In genomic region chr2:238693337-238694093, GRCh38 we compare ENCODE assay signal across 21 cellular contexts.
DNase-seq lines count a peak whose midpoint lies in the region; FAIRE-seq and TF ChIP-seq lines count a peak whose summit lies in the region.
"Had no signal": no experiment of that assay in that cellular context is flagged by ENCODE, and none has a peak within 500 bp of the region (broad histone marks: within the 10 kb centered on the region; RNA-seq: fewer than 3 reads in every experiment).

No MANE protein-coding gene starts in this region.

- BruUV-seq in MCF 10A (replicated peaks; lab: Mats Ljungman, UMichigan) (no TSS peak), mammary epithelial cell (replicated peaks; lab: Mats Ljungman, UMichigan) (no TSS peak)

- H3K36me3 ChIP-seq in mammary epithelial cell (ENCODE audit: insufficient read depth, low read length): no peaks in the 10 kb centered on the region
- H3K36me3 ChIP-seq in brain microvascular endothelial cell (replicated peaks): no peaks in the 10 kb centered on the region
- H3K36me3 ChIP-seq: BE2C had no signal

- no peaks in the 10 kb centered on the region for H3K4me1 ChIP-seq in mammary epithelial cell (ENCODE audit: insufficient read depth, low read length)
- H3K4me1 ChIP-seq: BE2C had no signal

- H3K4me3 ChIP-seq in mammary epithelial cell (replicated peaks in 1 of 3; ENCODE audit: insufficient read depth in 1 of 3, low read depth in 2 of 3, low read length in 3 of 3): no peak overlapping the region
- H3K4me3 ChIP-seq in brain microvascular endothelial cell (ENCODE audit: low read depth, low read length): no peak overlapping the region
- H3K4me3 ChIP-seq: GM23338 had no signal

- peak overlapping the region; percentile 50 for H3K27ac Mint-ChIP-seq in MCF 10A (ENCODE audit: low read depth, unreplicated experiment)
- peak overlapping the region in 2 of 3 experiments; percentile 17 to 70 for H3K27ac Mint-ChIP-seq in nephron
- H3K27ac Mint-ChIP-seq: CD4-positive, CD25-positive, alpha-beta regulatory T cell; CD8-positive, alpha-beta memory T cell; GM23338; HFFc6 had no signal

- 79% methylated on average over 12 of the region's 13 CpGs for WGBS in mammary epithelial cell (ENCODE audit: low coverage, missing lambda C conversion rate)

- no peaks in the 10 kb centered on the region for H3K9me3 ChIP-seq in mammary epithelial cell (replicated peaks; ENCODE audit: insufficient read depth, low read length)
- H3K9me3 ChIP-seq: BE2C had no signal

- dilution Hi-C loops in mammary epithelial cell (cut with HindIII; ENCODE audit: low sequenced_read_pairs): no loop called here

- intact Hi-C loops in MCF 10A (cut with micrococcal nuclease) (no loop called here), mammary epithelial cell (cut with micrococcal nuclease) (no loop called here)

- no peak overlapping the region for H3K9ac ChIP-seq in mammary epithelial cell (ENCODE audit: insufficient read depth, low read length)

- H3K79me2 ChIP-seq in mammary epithelial cell (ENCODE audit: insufficient read depth, low read length): no peaks in the 10 kb centered on the region

- H3K9me3 Mint-ChIP-seq in MCF 10A (ENCODE audit: unreplicated experiment) (no peaks in the 10 kb centered on the region), nephron (no peaks in the 10 kb centered on the region)
- H3K9me3 Mint-ChIP-seq: CD8-positive, alpha-beta memory T cell; GM23338; HFFc6 had no signal

- POLR2A ChIA-PET in MCF 10A (lab: Yijun Ruan, JAX): no interaction called here

- H3K27me3 ChIP-seq in mammary epithelial cell (ENCODE audit: insufficient read depth, low read length): no peaks in the 10 kb centered on the region
- no peaks in the 10 kb centered on the region for H3K27me3 ChIP-seq in brain microvascular endothelial cell (replicated peaks)

- H3K4me2 ChIP-seq in mammary epithelial cell (ENCODE audit: insufficient read depth, low read depth, low read length): no peak overlapping the region
- H3K4me2 ChIP-seq: GM23338 had no signal

- H3K27me3 Mint-ChIP-seq in MCF 10A (ENCODE audit: insufficient read depth, unreplicated experiment): peaks cover 11% of the 10 kb centered on the region
- H3K27me3 Mint-ChIP-seq in nephron (ENCODE audit: low read depth): peaks cover 16% of the 10 kb centered on the region
- H3K27me3 Mint-ChIP-seq: CD4-positive, CD25-positive, alpha-beta regulatory T cell had no signal

- H2AFZ ChIP-seq in mammary epithelial cell (ENCODE audit: low read depth, low read length): no peak overlapping the region
- H2AFZ ChIP-seq: GM23338 had no signal

- CTCF ChIA-PET in MCF 10A (lab: Yijun Ruan, JAX) (no interaction called here), mammary epithelial cell (lab: Charles Lee; ENCODE audit: low non-redundant PET) (no interaction called here)

- no peak for TF ChIP-seq CTCF in MCF 10A (IDR thresholded peaks at IDR 0.05; ENCODE audit: unreplicated experiment)
- no peak for TF ChIP-seq CTCF in mammary epithelial cell (conservative IDR thresholded peaks at IDR 0.05 in 1 of 2, IDR thresholded peaks at IDR 0.05 in 1 of 2; ENCODE audit: extremely low read depth in 1 of 2, insufficient read depth in 1 of 2, low read depth in 1 of 2, low read length in 2 of 2)
- no peak for TF ChIP-seq CTCF in nephron (IDR thresholded peaks at IDR 0.05; ENCODE audit: unreplicated experiment in 3 of 3)
- TF ChIP-seq CTCF in brain microvascular endothelial cell (IDR thresholded peaks at IDR 0.05; ENCODE audit: low read depth, low read length, missing control alignments): no peak

- H4K20me1 ChIP-seq in mammary epithelial cell (ENCODE audit: insufficient read depth, low read length): no peaks in the 10 kb centered on the region

- H3K4me3 Mint-ChIP-seq in MCF 10A (ENCODE audit: unreplicated experiment) (no peak overlapping the region), nephron (no peak overlapping the region)
- H3K4me3 Mint-ChIP-seq: CD4-positive, CD25-positive, alpha-beta regulatory T cell; CD8-positive, alpha-beta memory T cell; GM23338; HFFc6 had no signal

- in situ Hi-C loops in mammary epithelial cell (cut with MboI; ENCODE audit: low sequenced_read_pairs in 2 of 2): no loop called here
- in situ Hi-C loops in brain microvascular endothelial cell (cut with HindIII; ENCODE audit: low pct_ligation_motif_present, low sequenced_read_pairs): no loop called here

- DNase-seq in MCF 10A (ENCODE audit: unreplicated experiment) (no peak), mammary epithelial cell (no peak), islet precursor cell (peak; percentile 18), urothelium cell line (ENCODE audit: low spot score) (peak; percentile 0), HK-2 (ENCODE audit: unreplicated experiment) (no peak), brain microvascular endothelial cell (no peak), DMS114 treated with DMSO at 0.1 percent for 48 hours (lab: John Stamatoyannopoulos, UW; ENCODE audit: unreplicated experiment) (no peak)
- DNase-seq: BE2C; C1 segment of cervical spinal cord; CD4-positive, CD25-positive, alpha-beta regulatory T cell; CD8-positive, alpha-beta memory T cell; COR-L47; DMS153; DMS79; GDM1; HFFc6 had no signal

- H3K36me3 Mint-ChIP-seq in MCF 10A (ENCODE audit: insufficient read depth, unreplicated experiment) (no peaks in the 10 kb centered on the region), nephron (ENCODE audit: low read depth) (no peaks in the 10 kb centered on the region)
- H3K36me3 Mint-ChIP-seq: CD4-positive, CD25-positive, alpha-beta regulatory T cell; CD8-positive, alpha-beta memory T cell had no signal

- no peak for FAIRE-seq in urothelium cell line (lab: Jason Lieb, UNC)
- FAIRE-seq: D721Med, H54, HepG2 had no signal

- no peaks in the 10 kb centered on the region for H3K4me1 Mint-ChIP-seq in MCF 10A (ENCODE audit: insufficient read depth, unreplicated experiment)
- peaks cover 42% of the 10 kb centered on the region for H3K4me1 Mint-ChIP-seq in nephron
- H3K4me1 Mint-ChIP-seq: CD4-positive, CD25-positive, alpha-beta regulatory T cell; CD8-positive, alpha-beta memory T cell; GM23338 had no signal

- H3K27ac ChIP-seq in mammary epithelial cell (ENCODE audit: insufficient read depth, low read depth, low read length) (no peak overlapping the region), brain microvascular endothelial cell (no peak overlapping the region)

Comparison
In these comparisons a context has a peak if more than half of its experiments do, and no peak if none do; other contexts are left out.
1. DNase-seq: peak in islet precursor cell (single experiment) and urothelium cell line (single experiment); none in MCF 10A (single experiment), mammary epithelial cell (single experiment), HK-2 (single experiment), brain microvascular endothelial cell (single experiment) and DMS114 treated with DMSO at 0.1 percent for 48 hours (single experiment).